8 cellular contexts compared by ENCODE assay signal in the genomic region with DNA sequence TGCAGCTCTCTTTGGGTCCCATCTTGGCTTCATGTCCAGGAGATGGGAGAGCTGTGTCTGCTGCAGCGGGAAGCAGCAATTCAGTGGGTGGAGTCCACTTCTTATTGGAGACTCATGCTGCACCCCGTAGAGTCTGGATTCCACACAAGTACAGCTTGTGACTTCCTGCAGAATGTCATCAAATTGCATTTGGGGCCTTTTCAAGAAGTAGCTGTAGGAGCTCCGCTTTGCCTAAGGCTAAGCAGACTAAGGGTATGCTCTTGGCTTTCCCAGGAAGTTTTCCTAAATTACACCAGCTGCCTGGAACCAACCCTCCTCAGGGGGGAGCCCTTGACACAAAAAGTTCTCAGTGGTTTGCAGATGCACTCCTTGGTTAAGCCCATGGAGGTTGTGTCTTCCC. TPM values are rescaled to one million over a fixed set of nuclear protein-coding genes. Genes with fewer than 3 reads are reported as not detected.
DNase-seq lines count a peak whose midpoint lies in the region; ATAC-seq and TF ChIP-seq lines count a peak whose summit lies in the region.

No MANE protein-coding gene starts in this region.

- no peak overlapping the region for H3K27ac Mint-ChIP-seq in naive thymus-derived CD4-positive, alpha-beta T cell

- H3K4me3 ChIP-seq in retinal pigment epithelial cell (ENCODE audit: low read length): no peak overlapping the region
- no peak overlapping the region for H3K4me3 ChIP-seq in MG63
- no peak overlapping the region for H3K4me3 ChIP-seq in naive thymus-derived CD4-positive, alpha-beta T cell (ENCODE audit: low read length)

- no peaks in the 10 kb centered on the region for H3K27me3 Mint-ChIP-seq in naive thymus-derived CD4-positive, alpha-beta T cell

- H3K4me1 Mint-ChIP-seq in naive thymus-derived CD4-positive, alpha-beta T cell: peaks cover 2 to 27% (median 5%) of the 10 kb centered on the region in 7 donors

- no peaks in the 10 kb centered on the region for H3K9me3 ChIP-seq in MG63
- no peaks in the 10 kb centered on the region for H3K9me3 ChIP-seq in naive thymus-derived CD4-positive, alpha-beta T cell (ENCODE audit: control insufficient read depth in 2 of 3, low read length in 3 of 3)

- peaks cover 0 to 3% (median 0%) of the 10 kb centered on the region in 5 donors for H3K36me3 Mint-ChIP-seq in naive thymus-derived CD4-positive, alpha-beta T cell

- H3K4me1 ChIP-seq in naive thymus-derived CD4-positive, alpha-beta T cell (ENCODE audit: control insufficient read depth in 2 of 2, insufficient read depth in 2 of 2, low read length in 2 of 2): peaks cover 0 to under 1% of the 10 kb centered on the region in 2 donors

- H3K27me3 ChIP-seq in MG63: no peaks in the 10 kb centered on the region
- no peaks in the 10 kb centered on the region for H3K27me3 ChIP-seq in naive thymus-derived CD4-positive, alpha-beta T cell (ENCODE audit: control insufficient read depth in 2 of 2, insufficient read depth in 2 of 2, low read length in 2 of 2)

- DNase-seq in NCI-H2029 treated with DMSO at 0.1 percent for 48 hours (lab: John Stamatoyannopoulos, UW) (peak; percentile 58), dermis microvascular lymphatic vessel endothelial cell (ENCODE audit: low read depth in 2 of 2) (peak; percentile 30 to 49), retinal pigment epithelial cell (ENCODE audit: low read depth) (no peak), MG63 (no peak), DMS114 treated with DMSO at 0.1 percent for 48 hours (lab: John Stamatoyannopoulos, UW; ENCODE audit: unreplicated experiment) (no peak)
- no peak for DNase-seq in naive thymus-derived CD4-positive, alpha-beta T cell

- no peak overlapping the region for H3K4me3 Mint-ChIP-seq in naive thymus-derived CD4-positive, alpha-beta T cell

- CTCF ChIA-PET in naive thymus-derived CD4-positive, alpha-beta T cell (lab: Charles Lee): interaction anchor here (0.9 kb wide), 1 partner anchor 102 kb away, joined by 4 read pairs; no protein-coding TSS in a partner anchor

- no peak overlapping the region for H3K27ac ChIP-seq in naive thymus-derived CD4-positive, alpha-beta T cell (ENCODE audit: low read depth, low read length)

- POLR2A ChIA-PET in naive thymus-derived CD4-positive, alpha-beta T cell (lab: Charles Lee): interaction anchor here (0.8 kb wide), 1 partner anchor 9 kb away, joined by 4 read pairs; no protein-coding TSS in a partner anchor

- H3K36me3 ChIP-seq in MG63: no peaks in the 10 kb centered on the region
- no peaks in the 10 kb centered on the region for H3K36me3 ChIP-seq in naive thymus-derived CD4-positive, alpha-beta T cell (ENCODE audit: control insufficient read depth in 2 of 3, insufficient read depth in 3 of 3, low read length in 3 of 3)

- H3K9me3 Mint-ChIP-seq in naive thymus-derived CD4-positive, alpha-beta T cell: peaks cover 0 to 2% (median 0%) of the 10 kb centered on the region in 11 donors

- ATAC-seq in GM19328 (IDR thresholded peaks at IDR 0.05; ENCODE audit: unreplicated experiment): no peak
- no peak for ATAC-seq in naive thymus-derived CD4-positive, alpha-beta T cell

- intact Hi-C loops in naive thymus-derived CD4-positive, alpha-beta T cell (cut with micrococcal nuclease): loop anchor here in 1 of 2 donors (1.0 kb wide), 1 partner anchor 103 kb away; no protein-coding TSS in a partner anchor

- peak; percentile 47 for TF ChIP-seq CTCF in GM12872 (IDR thresholded peaks at IDR 0.05; ENCODE audit: insufficient read depth, low read depth, low read length)
- TF ChIP-seq CTCF in retinal pigment epithelial cell (conservative IDR thresholded peaks at IDR 0.05; ENCODE audit: low read depth, low read length): peak; percentile 51

RNA-seq across cellular contexts. Expression of gene MOB3C, which starts 5.7 kb away (rescaled TPM):
- total RNA-seq in dermis microvascular lymphatic vessel endothelial cell: 8.6 and 9.9 TPM in 2 replicates
- 1.5 and 4.8 TPM in 2 replicates for total RNA-seq in MG63 (2014; rRNA removed; shearing (Covaris generic); ENCODE audit: low replicate concordance)
- 10 to 100 TPM; 12.1 to 25.8 (median 25.2) TPM for total RNA-seq in naive thymus-derived CD4-positive, alpha-beta T cell
- 10 to 100 TPM in 1 of 2 donors, 1 to 10 TPM in 1; 9.3 to 21.7 TPM for polyA plus RNA-seq in naive thymus-derived CD4-positive, alpha-beta T cell

RNA-seq across cellular contexts. Expression of gene MKNK1, which starts 18.3 kb away (rescaled TPM):
- 14.6 and 17.1 TPM in 2 replicates for total RNA-seq in dermis microvascular lymphatic vessel endothelial cell
- 16.4 and 22.7 TPM in 2 replicates for total RNA-seq in MG63 (2014; rRNA removed; shearing (Covaris generic); ENCODE audit: low replicate concordance)
- 10 to 100 TPM; 35.8 to 80.1 (median 54.1) TPM for total RNA-seq in naive thymus-derived CD4-positive, alpha-beta T cell
- polyA plus RNA-seq in naive thymus-derived CD4-positive, alpha-beta T cell: 10 to 100 TPM; 21.9 to 23.3 TPM

RNA-seq across cellular contexts. Expression of gene ATPAF1, which starts 45.8 kb away (rescaled TPM):
- 25.0 and 25.4 TPM in 2 replicates for total RNA-seq in dermis microvascular lymphatic vessel endothelial cell
- 85.4 and 87.0 TPM in 2 replicates for total RNA-seq in MG63 (2014; rRNA removed; shearing (Covaris generic); ENCODE audit: low replicate concordance)
- total RNA-seq in naive thymus-derived CD4-positive, alpha-beta T cell: 10 to 100 TPM; 17.3 to 49.5 (median 28.6) TPM
- polyA plus RNA-seq in naive thymus-derived CD4-positive, alpha-beta T cell: 10 to 100 TPM; 78.1 to 82.2 TPM

RNA-seq across cellular contexts. Expression of gene TEX38, which starts 49.3 kb away (rescaled TPM):
- not detected in 2 replicates for total RNA-seq in dermis microvascular lymphatic vessel endothelial cell
- total RNA-seq in MG63 (2014; rRNA removed; shearing (Covaris generic); ENCODE audit: low replicate concordance): not detected in 2 replicates
- under 1 TPM in 1 of 5 experiments, not detected in 4; 0.49 TPM for total RNA-seq in naive thymus-derived CD4-positive, alpha-beta T cell
- under 1 TPM in 1 of 2 donors, not detected in 1; 0.32 TPM for polyA plus RNA-seq in naive thymus-derived CD4-positive, alpha-beta T cell

Comparison
In these comparisons a context has a peak if more than half of its experiments do, and no peak if none do; other contexts are left out.
1. DNase-seq: peak in NCI-H2029 treated with DMSO at 0.1 percent for 48 hours (single experiment) and dermis microvascular lymphatic vessel endothelial cell (2 of 2); none in retinal pigment epithelial cell (single experiment), MG63 (single experiment), DMS114 treated with DMSO at 0.1 percent for 48 hours (single experiment) and naive thymus-derived CD4-positive, alpha-beta T cell (0 of 9).